22 cellular contexts compared by ENCODE assay signal in the genomic region with DNA sequence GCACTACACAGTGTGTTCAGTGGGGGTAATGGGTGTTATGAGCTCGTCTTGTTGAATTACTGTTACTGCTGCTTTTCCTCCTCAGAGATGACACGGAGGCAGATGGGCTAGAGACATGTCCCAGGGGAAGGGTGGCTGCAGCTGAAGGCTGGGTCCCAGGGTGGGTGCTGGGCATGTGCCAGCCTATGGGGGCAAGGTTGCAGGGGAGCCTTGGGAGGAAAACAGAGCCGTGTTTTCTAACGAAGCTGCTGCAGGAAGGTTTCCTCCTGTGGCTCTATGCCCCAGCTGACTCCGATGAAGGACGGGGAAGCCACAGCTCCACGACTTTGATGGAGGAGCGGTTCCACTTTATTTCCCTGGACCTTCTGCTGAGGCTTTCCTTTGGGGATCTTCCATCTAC. TPM values are rescaled to one million over a fixed set of nuclear protein-coding genes. Genes with fewer than 3 reads are reported as not detected.
DNase-seq lines count a peak whose midpoint lies in the region; ATAC-seq and TF ChIP-seq lines count a peak whose summit lies in the region.
"Had no signal": no experiment of that assay in that cellular context is flagged by ENCODE, and none has a peak within 500 bp of the region (broad histone marks: within the 10 kb centered on the region; RNA-seq: fewer than 3 reads in every experiment).

No MANE protein-coding gene starts in this region.

- H3K9me3 Mint-ChIP-seq in type B pancreatic cell: peaks cover 13% of the 10 kb centered on the region
- H3K9me3 Mint-ChIP-seq in activated T-helper 1 cell treated with anti-CD3 and anti-CD28 coated beads, Interleukin-12 subunit alpha, Interleukin-12 subunit beta, Interleukin-2, Interleukin-4 antibody, amounts not matched to agents 30 ng/mL and 10 ng/mL and 1 ng/mL, durations not matched to agents 14 hours and 24 hours and 36 hours: no peaks in the 10 kb centered on the region
- H3K9me3 Mint-ChIP-seq in natural killer cell: no peaks in the 10 kb centered on the region

- intact Hi-C loops in activated T-helper 1 cell treated with anti-CD3 and anti-CD28 coated beads, Interleukin-12 subunit alpha, Interleukin-12 subunit beta, Interleukin-2, Interleukin-4 antibody, amounts not matched to agents 30 ng/mL and 10 ng/mL and 1 ng/mL, durations not matched to agents 14 hours and 24 hours and 36 hours (cut with micrococcal nuclease): no loop called here
- intact Hi-C loops in natural killer cell (cut with micrococcal nuclease): no loop called here

- no peak for TF ChIP-seq CTCF in lung (IDR thresholded peaks at IDR 0.05; ENCODE audit: control extremely low read depth, extremely low read depth)
- no peak for TF ChIP-seq CTCF in type B pancreatic cell (conservative IDR thresholded peaks at IDR 0.05)
- TF ChIP-seq CTCF in natural killer cell (IDR thresholded peaks at IDR 0.05): no peak

- no peaks in the 10 kb centered on the region for H3K4me1 ChIP-seq in lung (ENCODE audit: control insufficient read depth in 2 of 2, insufficient read depth in 2 of 2, low read length in 2 of 2)
- H3K4me1 ChIP-seq: HAP-1 had no signal

- H3K9me3 ChIP-seq in lung (ENCODE audit: control insufficient read depth in 2 of 2, insufficient read depth in 1 of 2, low read length in 1 of 2): peaks cover 0 to 4% of the 10 kb centered on the region in 2 donors

- H3K36me3 Mint-ChIP-seq in type B pancreatic cell (peaks cover 3% of the 10 kb centered on the region), natural killer cell (no peaks in the 10 kb centered on the region)
- H3K36me3 Mint-ChIP-seq in activated T-helper 1 cell treated with anti-CD3 and anti-CD28 coated beads, Interleukin-12 subunit alpha, Interleukin-12 subunit beta, Interleukin-2, Interleukin-4 antibody, amounts not matched to agents 30 ng/mL and 10 ng/mL and 1 ng/mL, durations not matched to agents 14 hours and 24 hours and 36 hours (ENCODE audit: low read depth): no peaks in the 10 kb centered on the region
- H3K36me3 Mint-ChIP-seq: CD14-positive monocyte; CD8-positive, alpha-beta memory T cell had no signal

- H3K4me3 Mint-ChIP-seq in type B pancreatic cell (no peak overlapping the region), natural killer cell (no peak overlapping the region)
- no peak overlapping the region for H3K4me3 Mint-ChIP-seq in activated T-helper 1 cell treated with anti-CD3 and anti-CD28 coated beads, Interleukin-12 subunit alpha, Interleukin-12 subunit beta, Interleukin-2, Interleukin-4 antibody, amounts not matched to agents 30 ng/mL and 10 ng/mL and 1 ng/mL, durations not matched to agents 14 hours and 24 hours and 36 hours
- H3K4me3 Mint-ChIP-seq: CD14-positive monocyte; CD4-positive, alpha-beta T cell; CD8-positive, alpha-beta memory T cell; HFFc6 had no signal

- 86 to 91% methylated on average over 8 of the region's 8 CpGs for WGBS in lung, 2 donors

- no peaks in the 10 kb centered on the region for H3K27me3 ChIP-seq in lung (ENCODE audit: control insufficient read depth, insufficient read depth)

- no peak for ATAC-seq in lung (ENCODE audit: insufficient read depth, low FRiP score)
- ATAC-seq in natural killer cell: no peak

- no peak overlapping the region for H3K4me3 ChIP-seq in lung
- H3K4me3 ChIP-seq: HAP-1 had no signal

- DNase-seq in NCI-H2171 (lab: John Stamatoyannopoulos, UW) (peak; percentile 29), lung (ENCODE audit: low spot score) (peak; percentile 18), type B pancreatic cell (ENCODE audit: extremely low spot score, unreplicated experiment) (peak; percentile 45), natural killer cell (no peak), COLO668 (lab: John Stamatoyannopoulos, UW; ENCODE audit: unreplicated experiment) (no peak)
- DNase-seq in activated T-helper 1 cell treated with anti-CD3 and anti-CD28 coated beads, Interleukin-12 subunit alpha, Interleukin-12 subunit beta, Interleukin-2, Interleukin-4 antibody, amounts not matched to agents 30 ng/mL and 10 ng/mL and 1 ng/mL, durations not matched to agents 14 hours and 24 hours and 36 hours (ENCODE audit: low spot score): no peak
- DNase-seq: Calu3; CD4-positive, alpha-beta T cell; CD8-positive, alpha-beta memory T cell; COR-L47; DMS53; DMS79 treated with DMSO at 0.1 percent for 48 hours; GF-D8; GOT3; HFFc6 had no signal

- H3K4me1 Mint-ChIP-seq in type B pancreatic cell (ENCODE audit: unreplicated experiment): no peaks in the 10 kb centered on the region
- no peaks in the 10 kb centered on the region for H3K4me1 Mint-ChIP-seq in activated T-helper 1 cell treated with anti-CD3 and anti-CD28 coated beads, Interleukin-12 subunit alpha, Interleukin-12 subunit beta, Interleukin-2, Interleukin-4 antibody, amounts not matched to agents 30 ng/mL and 10 ng/mL and 1 ng/mL, durations not matched to agents 14 hours and 24 hours and 36 hours (ENCODE audit: low read depth)
- no peaks in the 10 kb centered on the region for H3K4me1 Mint-ChIP-seq in natural killer cell
- H3K4me1 Mint-ChIP-seq: CD14-positive monocyte; CD8-positive, alpha-beta memory T cell had no signal

- peaks cover 10% of the 10 kb centered on the region for H3K27me3 Mint-ChIP-seq in type B pancreatic cell
- H3K27me3 Mint-ChIP-seq in activated T-helper 1 cell treated with anti-CD3 and anti-CD28 coated beads, Interleukin-12 subunit alpha, Interleukin-12 subunit beta, Interleukin-2, Interleukin-4 antibody, amounts not matched to agents 30 ng/mL and 10 ng/mL and 1 ng/mL, durations not matched to agents 14 hours and 24 hours and 36 hours (ENCODE audit: insufficient read depth): no peaks in the 10 kb centered on the region
- H3K27me3 Mint-ChIP-seq in natural killer cell (ENCODE audit: low read depth in 2 of 2): peaks cover 5 to 17% of the 10 kb centered on the region in 2 donors

- H3K27ac ChIP-seq in lung (ENCODE audit: low read depth in 1 of 2, low read length in 1 of 2): no peak overlapping the region

- H3K27ac Mint-ChIP-seq in type B pancreatic cell (no peak overlapping the region), natural killer cell (no peak overlapping the region)
- no peak overlapping the region for H3K27ac Mint-ChIP-seq in activated T-helper 1 cell treated with anti-CD3 and anti-CD28 coated beads, Interleukin-12 subunit alpha, Interleukin-12 subunit beta, Interleukin-2, Interleukin-4 antibody, amounts not matched to agents 30 ng/mL and 10 ng/mL and 1 ng/mL, durations not matched to agents 14 hours and 24 hours and 36 hours
- H3K27ac Mint-ChIP-seq: CD14-positive monocyte; CD4-positive, alpha-beta T cell; CD8-positive, alpha-beta memory T cell; HFFc6 had no signal

- H3K36me3 ChIP-seq in lung (ENCODE audit: control insufficient read depth in 2 of 2, insufficient read depth in 2 of 2, low read length in 2 of 2): no peaks in the 10 kb centered on the region
- H3K36me3 ChIP-seq: HAP-1 had no signal

RNA-seq across cellular contexts. Expression of gene ASB18, which starts 42.4 kb away (rescaled TPM):
- not detected for total RNA-seq in lung
- polyA plus RNA-seq in lung: not detected
- not detected in 2 replicates for total RNA-seq in type B pancreatic cell (ENCODE audit: low replicate concordance)
- total RNA-seq in activated T-helper 1 cell treated with anti-CD3 and anti-CD28 coated beads, Interleukin-12 subunit alpha, Interleukin-12 subunit beta, Interleukin-2, Interleukin-4 antibody, amounts not matched to agents 30 ng/mL and 10 ng/mL and 1 ng/mL, durations not matched to agents 14 hours and 24 hours and 36 hours: not detected in 2 replicates
- total RNA-seq in natural killer cell: not detected
- total RNA-seq: A172; A673; Calu3; CD4-positive, alpha-beta T cell; CD8-positive, alpha-beta memory T cell; Daoy; G401; HFFc6 had no signal
- polyA plus RNA-seq: BJ; CD14-positive monocyte; CD8-positive, alpha-beta memory T cell had no signal

RNA-seq across cellular contexts. Expression of gene GBX2, which starts 53.6 kb away (rescaled TPM):
- total RNA-seq in lung: not detected
- polyA plus RNA-seq in lung: under 1 TPM in 1 of 2 donors, not detected in 1; 0.17 TPM
- total RNA-seq in type B pancreatic cell (ENCODE audit: low replicate concordance): 0.50 and 2.1 TPM in 2 replicates
- total RNA-seq in activated T-helper 1 cell treated with anti-CD3 and anti-CD28 coated beads, Interleukin-12 subunit alpha, Interleukin-12 subunit beta, Interleukin-2, Interleukin-4 antibody, amounts not matched to agents 30 ng/mL and 10 ng/mL and 1 ng/mL, durations not matched to agents 14 hours and 24 hours and 36 hours: not detected in 2 replicates
- not detected for total RNA-seq in natural killer cell
- total RNA-seq: A673; CD4-positive, alpha-beta T cell; CD8-positive, alpha-beta memory T cell; HFFc6 had no signal
- polyA plus RNA-seq: CD14-positive monocyte; CD8-positive, alpha-beta memory T cell had no signal

Comparison
In these comparisons a context has a peak if more than half of its experiments do, and no peak if none do; other contexts are left out.
1. DNase-seq: peak in NCI-H2171 (single experiment), lung (single experiment) and type B pancreatic cell (single experiment); none in activated T-helper 1 cell treated with anti-CD3 and anti-CD28 coated beads, Interleukin-12 subunit alpha, Interleukin-12 subunit beta, Interleukin-2, Interleukin-4 antibody, amounts not matched to agents 30 ng/mL and 10 ng/mL and 1 ng/mL, durations not matched to agents 14 hours and 24 hours and 36 hours (single experiment), natural killer cell (single experiment) and COLO668 (single experiment).